In the genomic region with DNA sequence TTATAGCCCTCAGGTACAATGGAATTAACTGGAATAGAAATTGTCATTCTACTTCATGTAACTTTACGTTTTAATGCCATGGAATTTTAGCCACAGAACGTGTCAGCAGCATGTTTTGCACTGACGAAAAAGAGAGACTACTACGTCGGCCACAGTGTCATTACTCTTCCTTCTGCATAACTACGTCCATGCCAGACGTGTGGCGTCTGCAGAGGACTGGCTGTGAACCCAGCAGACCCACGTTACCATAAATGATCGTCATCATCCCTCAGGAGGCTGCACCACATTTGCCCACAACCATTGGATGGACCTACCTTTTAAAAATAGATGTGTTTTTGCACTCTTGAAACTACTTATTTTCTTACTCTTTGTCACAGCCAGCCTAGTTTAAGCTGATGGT, we compare ENCODE assay signal across 29 cellular contexts.
"Had no signal": no experiment of that assay in that cellular context is flagged by ENCODE, and none has a peak within 500 bp of the region (broad histone marks: within the 10 kb centered on the region; RNA-seq: fewer than 3 reads in every experiment).

No MANE protein-coding gene starts in this region.

- H3K9ac ChIP-seq: parathyroid adenoma had no signal

- H3K27me3 ChIP-seq: breast epithelium, foreskin keratinocyte, heart right ventricle, right atrium auricular region, suprapubic skin, tibial artery, upper lobe of right lung had no signal

- H3K9me3 Mint-ChIP-seq: central memory CD8-positive, alpha-beta T cell; dendritic cell treated with granulocyte-macrophage colony-stimulating factor and Interleukin-4, amounts not matched to agents 40 ng/mL and 50 ng/mL, for 4 days; endodermal cell; natural killer cell treated with Interleukin-12 subunit alpha and Interleukin-12 subunit beta and Interleukin-15 and Interleukin-18, amount 100 ng/mL, for 72 hours had no signal

- H3K27ac ChIP-seq: breast epithelium, foreskin keratinocyte, heart right ventricle, lower lobe of right lung, parathyroid adenoma, right atrium auricular region, suprapubic skin, tibial artery, upper lobe of right lung, VCaP had no signal

- ATAC-seq: esophagus mucosa; foreskin keratinocyte; heart right ventricle; left lobe of liver; lower lobe of right lung; mucosa of descending colon; natural killer cell treated with Interleukin-12 subunit alpha and Interleukin-12 subunit beta and Interleukin-15 and Interleukin-18, amount 100 ng/mL, for 72 hours; upper lobe of right lung had no signal

- H3K79me2 ChIP-seq: parathyroid adenoma had no signal

- H3K4me1 Mint-ChIP-seq: central memory CD8-positive, alpha-beta T cell had no signal

- H3K27me3 Mint-ChIP-seq: activated naive CD8-positive, alpha-beta T cell; central memory CD8-positive, alpha-beta T cell; dendritic cell treated with granulocyte-macrophage colony-stimulating factor and Interleukin-4, amounts not matched to agents 40 ng/mL and 50 ng/mL, for 4 days had no signal

- H3K4me2 ChIP-seq: smooth muscle cell had no signal

- H3K36me3 ChIP-seq: breast epithelium, heart right ventricle, lower lobe of right lung, right atrium auricular region, suprapubic skin, tibial artery, upper lobe of right lung had no signal

- H3K4me1 ChIP-seq: breast epithelium, foreskin keratinocyte, lower lobe of right lung, right atrium auricular region, suprapubic skin, tibial artery, upper lobe of right lung had no signal

- H3K36me3 Mint-ChIP-seq: activated naive CD8-positive, alpha-beta T cell; natural killer cell treated with Interleukin-12 subunit alpha and Interleukin-12 subunit beta and Interleukin-15 and Interleukin-18, amount 100 ng/mL, for 72 hours had no signal

- H3K9me3 ChIP-seq: breast epithelium, heart right ventricle, lower lobe of right lung, mucosa of descending colon, right atrium auricular region, suprapubic skin, tibial artery, upper lobe of right lung had no signal

- H3K27ac Mint-ChIP-seq: activated naive CD8-positive, alpha-beta T cell; dendritic cell treated with granulocyte-macrophage colony-stimulating factor and Interleukin-4, amounts not matched to agents 40 ng/mL and 50 ng/mL, for 4 days; endodermal cell; natural killer cell treated with Interleukin-12 subunit alpha and Interleukin-12 subunit beta and Interleukin-15 and Interleukin-18, amount 100 ng/mL, for 72 hours had no signal

- H3K4me3 ChIP-seq: breast epithelium, heart right ventricle, lower lobe of right lung, mucosa of descending colon, right atrium auricular region, smooth muscle cell, suprapubic skin, tibial artery, upper lobe of right lung had no signal

- DNase-seq: activated CD4-positive, alpha-beta T cell treated with anti-CD3 and anti-CD28 coated beads for 4 hours; activated CD4-positive, alpha-beta T cell treated with anti-CD3 and anti-CD28 coated beads, Interleukin-2, amount 50 U/mL, for 4 hours; activated effector memory CD4-positive, alpha-beta T cell treated with Interleukin-2 at 50 U/mL for 16 hours; activated naive CD4-positive, alpha-beta T cell treated with Interleukin-2 at 50 U/mL for 16 hours; anterior cingulate cortex; endodermal cell; foreskin keratinocyte; heart right ventricle; kidney glomerular epithelial cell; lower lobe of right lung; mesendoderm; mucosa of descending colon; stimulated activated CD4-positive, alpha-beta T cell treated with anti-CD3 and anti-CD28 coated beads, Interleukin-15, amount 100 ng/mL, for 24 hours; stimulated activated CD4-positive, alpha-beta T cell treated with anti-CD3 and anti-CD28 coated beads, Interleukin-2, amount 100 ng/mL, for 24 hours; stimulated activated naive CD4-positive, alpha-beta T cell; tibial artery; upper lobe of right lung had no signal

- H3K4me3 Mint-ChIP-seq: activated naive CD8-positive, alpha-beta T cell; central memory CD8-positive, alpha-beta T cell; dendritic cell treated with granulocyte-macrophage colony-stimulating factor and Interleukin-4, amounts not matched to agents 40 ng/mL and 50 ng/mL, for 4 days; endodermal cell; natural killer cell treated with Interleukin-12 subunit alpha and Interleukin-12 subunit beta and Interleukin-15 and Interleukin-18, amount 100 ng/mL, for 72 hours had no signal

- H2AFZ ChIP-seq: parathyroid adenoma had no signal
